ENCODE assay signal across 14 cellular contexts in the genomic region with DNA sequence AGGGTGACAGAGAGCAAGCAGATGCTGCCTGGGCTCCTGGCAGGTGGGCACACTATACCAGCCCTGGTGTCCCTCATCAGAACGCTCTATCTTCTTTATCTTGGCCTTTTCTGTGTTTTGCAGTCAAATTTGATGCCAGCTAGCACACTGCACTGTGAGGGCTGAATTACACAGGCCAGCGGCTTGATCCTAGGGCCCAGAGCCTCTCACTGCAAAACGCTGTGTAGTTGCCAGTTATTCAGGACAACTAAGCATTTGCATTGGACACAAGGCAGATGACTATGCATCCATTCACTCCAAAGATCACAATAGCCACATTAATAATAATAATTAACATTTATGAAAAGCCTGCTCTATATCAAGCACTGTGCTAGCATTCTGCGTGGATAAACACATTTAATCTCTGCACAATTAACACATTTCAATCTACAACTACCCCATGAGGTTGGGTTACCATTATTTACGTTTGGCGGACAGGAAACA.
"Had no signal": no experiment of that assay in that cellular context is flagged by ENCODE, and none has a peak within 500 bp of the region (broad histone marks: within the 10 kb centered on the region; RNA-seq: fewer than 3 reads in every experiment).

No MANE protein-coding gene starts in this region.

- H3K4me1 ChIP-seq: upper lobe of left lung had no signal

- H3K4me3 ChIP-seq: testis, upper lobe of left lung had no signal

- DNase-seq: activated CD8-positive, alpha-beta memory T cell treated with anti-CD3 and anti-CD28 coated beads, Interleukin-2, amount 50 U/mL, for 4 hours; activated CD8-positive, alpha-beta T cell treated with anti-CD3 and anti-CD28 coated beads, Interleukin-2, amount 10 ng/mL, durations not matched to agents 7 days and 5 days; activated effector memory CD4-positive, alpha-beta T cell treated with anti-CD3 and anti-CD28 coated beads, Interleukin-2, amount 50 U/mL, for 16 hours; activated T-cell treated with anti-CD3 and anti-CD28 coated beads, Interleukin-2, amount 50 U/mL, for 48 hours; amniotic stem cell; brain microvascular endothelial cell; cerebellar nuclear complex; left ventricle myocardium superior; mesendoderm; SHP77; stimulated activated CD4-positive, alpha-beta T cell treated with anti-CD3 and anti-CD28 coated beads, Interleukin-4, amount 100 ng/mL, for 24 hours; stimulated activated naive CD4-positive, alpha-beta T cell; testis; upper lobe of left lung had no signal

- H3K27me3 ChIP-seq: brain microvascular endothelial cell, testis, upper lobe of left lung had no signal

- H3K9me3 ChIP-seq: testis, upper lobe of left lung had no signal

- H3K27ac ChIP-seq: brain microvascular endothelial cell, testis, upper lobe of left lung had no signal

- H3K36me3 ChIP-seq: brain microvascular endothelial cell, upper lobe of left lung had no signal
